Comparison of ENCODE assay signal across 9 cellular contexts in the genomic region with DNA sequence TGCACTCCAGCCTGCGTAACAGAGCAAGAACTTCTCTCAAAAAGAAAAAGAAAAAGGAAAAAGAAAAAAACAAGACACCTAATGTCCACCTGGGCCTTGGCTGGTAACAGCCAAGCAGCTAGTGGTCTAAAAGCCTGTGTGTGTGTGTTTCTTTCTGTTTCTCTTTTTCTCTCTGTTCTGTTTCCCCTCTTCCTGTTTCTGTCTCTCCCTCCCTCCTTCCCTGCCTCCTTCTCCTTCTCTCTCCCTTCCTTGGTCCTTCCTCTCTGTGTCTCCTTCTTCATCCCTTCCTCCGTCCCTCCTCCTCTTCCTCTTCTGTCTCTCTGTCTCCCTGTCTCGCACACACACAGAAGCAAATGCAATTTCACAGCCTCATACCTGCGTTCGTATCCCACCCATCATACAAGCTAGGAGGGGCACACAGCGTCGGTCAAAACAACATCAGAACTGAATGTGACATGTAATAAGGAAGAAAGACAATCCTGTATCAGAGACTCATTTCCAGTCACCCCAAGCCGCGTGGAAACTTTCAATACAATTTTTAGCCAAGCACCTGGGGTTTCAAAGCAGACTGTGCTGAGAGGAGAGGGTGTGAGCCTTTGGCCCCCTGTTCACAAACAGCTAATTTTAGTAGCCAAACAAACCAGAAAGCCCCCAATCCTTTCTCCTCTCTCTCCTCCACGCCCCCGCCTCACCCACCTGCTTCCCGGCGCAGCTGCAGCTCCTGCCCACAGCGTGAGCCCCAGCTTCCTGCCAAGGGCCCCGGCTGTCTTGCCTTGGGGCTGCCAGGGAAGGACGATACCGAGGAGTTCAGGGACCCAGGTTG. TPM values are rescaled to one million over a fixed set of nuclear protein-coding genes. Genes with fewer than 3 reads are reported as not detected.
A peak's percentile ranks its signal among the peaks of the same experiment; 100 is the strongest.
DNase-seq lines count a peak whose midpoint lies in the region; ATAC-seq and TF ChIP-seq lines count a peak whose summit lies in the region.
"Had no signal": no experiment of that assay in that cellular context is flagged by ENCODE, and none has a peak within 500 bp of the region (broad histone marks: within the 10 kb centered on the region; RNA-seq: fewer than 3 reads in every experiment).

No MANE protein-coding gene starts in this region.

- no peak for TF ChIP-seq POLR2A in heart left ventricle (IDR thresholded peaks at IDR 0.05)

- peak overlapping the region; percentile 89 for H3K4me3 Mint-ChIP-seq in CD4-positive, alpha-beta T cell

- no peak for TF ChIP-seq CTCF in CD4-positive, alpha-beta T cell (IDR thresholded peaks at IDR 0.05)
- TF ChIP-seq CTCF in heart left ventricle (IDR thresholded peaks at IDR 0.05) = no peak

- peaks cover 0 to 4% (median 0%) of the 10 kb centered on the region in 12 donors for H3K4me1 ChIP-seq in heart left ventricle

- intact Hi-C loops in CD4-positive, alpha-beta T cell (cut with DNase I, micrococcal nuclease) = no loop called here
- intact Hi-C loops in heart left ventricle (cut with DNase I) = no loop called here

- no peaks in the 10 kb centered on the region for H3K36me3 ChIP-seq in heart left ventricle

- POLR2A ChIA-PET in CD4-positive, alpha-beta T cell (lab: Charles Lee) = interaction anchor here (0.6 to 1.4 kb wide), 4 partner anchors 10 to 779 kb away, joined by 3 to 5 read pairs (median 3); no protein-coding TSS in a partner anchor

- ATAC-seq in CD4-positive, alpha-beta T cell (ENCODE audit: poor library complexity) = peak; percentile 72
- peak; percentile 72 for ATAC-seq in GM19463 (IDR thresholded peaks at IDR 0.05; ENCODE audit: unreplicated experiment)
- ATAC-seq in HG03469 (IDR thresholded peaks at IDR 0.05; ENCODE audit: unreplicated experiment) = peak; percentile 50
- ATAC-seq in heart left ventricle = no peak

- no peaks in the 10 kb centered on the region for H3K9me3 ChIP-seq in CD4-positive, alpha-beta T cell (ENCODE audit: control insufficient read depth, low read length)
- peaks cover 0 to 9% (median 0%) of the 10 kb centered on the region in 12 donors for H3K9me3 ChIP-seq in heart left ventricle

- peaks cover 20% of the 10 kb centered on the region for H3K4me1 Mint-ChIP-seq in CD4-positive, alpha-beta T cell (ENCODE audit: low read depth)

- no peak overlapping the region for H3K27ac ChIP-seq in CD4-positive, alpha-beta T cell (ENCODE audit: low read depth, low read length)
- H3K27ac ChIP-seq in heart left ventricle = no peak overlapping the region

- H3K9me3 Mint-ChIP-seq in CD4-positive, alpha-beta T cell = no peaks in the 10 kb centered on the region

- H3K27me3 Mint-ChIP-seq in CD4-positive, alpha-beta T cell = no peaks in the 10 kb centered on the region

- H3K4me3 ChIP-seq in heart left ventricle = peak overlapping the region in 1 of 12 donors; percentile 20
- H3K4me3 ChIP-seq: skin epidermis had no signal

- H3K27ac Mint-ChIP-seq in CD4-positive, alpha-beta T cell = peak overlapping the region; percentile 9

- peak; percentile 8 to 53 (median 30) for DNase-seq in CD4-positive, alpha-beta T cell
- DNase-seq in activated T-cell treated with anti-CD3 and anti-CD28 coated beads for 1 hour (ENCODE audit: low read depth) (peak; percentile 20), cerebellum (ENCODE audit: low spot score) (no peak), AG08396 (ENCODE audit: low spot score) (no peak), heart left ventricle (no peak)
- DNase-seq in stimulated activated CD4-positive, alpha-beta T cell treated with anti-CD3 and anti-CD28 coated beads, Interleukin-1b, Interleukin-23, amount 100 ng/mL, for 4 hours (ENCODE audit: low read depth in 2 of 2) = peak; percentile 34 to 37

- 47 to 56% (median 55%) methylated on average over 17 of the region's 17 CpGs for WGBS in heart left ventricle, 4 donors

- CTCF ChIA-PET in CD4-positive, alpha-beta T cell (lab: Charles Lee) = no interaction called here

- no peaks in the 10 kb centered on the region for H3K36me3 Mint-ChIP-seq in CD4-positive, alpha-beta T cell (ENCODE audit: low read depth)

- no peaks in the 10 kb centered on the region for H3K27me3 ChIP-seq in CD4-positive, alpha-beta T cell (ENCODE audit: control insufficient read depth, insufficient read depth, low read length)
- H3K27me3 ChIP-seq in heart left ventricle = peaks cover 0 to 22% (median 0%) of the 10 kb centered on the region in 9 donors

RNA-seq across cellular contexts. Expression of a gene that starts 50.2 kb away (rescaled TPM):
- 10 to 100 TPM; 16.0 to 16.1 TPM for total RNA-seq in CD4-positive, alpha-beta T cell
- total RNA-seq in cerebellum (24.1 TPM), heart left ventricle (10 to 100 TPM; 30.0 to 56.5 (median 34.9) TPM)
- polyA plus RNA-seq in heart left ventricle = 10 to 100 TPM; 10.7 to 39.3 TPM

Comparison
In these comparisons a context has a peak if more than half of its experiments do, and no peak if none do; other contexts are left out.
1. ATAC-seq: peak in CD4-positive, alpha-beta T cell (single experiment), GM19463 (single experiment) and HG03469 (single experiment); none in heart left ventricle (0 of 4).
2. DNase-seq: peak in CD4-positive, alpha-beta T cell (10 of 10), activated T-cell treated with anti-CD3 and anti-CD28 coated beads for 1 hour (single experiment) and stimulated activated CD4-positive, alpha-beta T cell treated with anti-CD3 and anti-CD28 coated beads, Interleukin-1b, Interleukin-23, amount 100 ng/mL, for 4 hours (2 of 2); none in cerebellum (single experiment), AG08396 (single experiment) and heart left ventricle (0 of 5).